Comparison of ENCODE assay signal across 2 cellular contexts in the genomic region with DNA sequence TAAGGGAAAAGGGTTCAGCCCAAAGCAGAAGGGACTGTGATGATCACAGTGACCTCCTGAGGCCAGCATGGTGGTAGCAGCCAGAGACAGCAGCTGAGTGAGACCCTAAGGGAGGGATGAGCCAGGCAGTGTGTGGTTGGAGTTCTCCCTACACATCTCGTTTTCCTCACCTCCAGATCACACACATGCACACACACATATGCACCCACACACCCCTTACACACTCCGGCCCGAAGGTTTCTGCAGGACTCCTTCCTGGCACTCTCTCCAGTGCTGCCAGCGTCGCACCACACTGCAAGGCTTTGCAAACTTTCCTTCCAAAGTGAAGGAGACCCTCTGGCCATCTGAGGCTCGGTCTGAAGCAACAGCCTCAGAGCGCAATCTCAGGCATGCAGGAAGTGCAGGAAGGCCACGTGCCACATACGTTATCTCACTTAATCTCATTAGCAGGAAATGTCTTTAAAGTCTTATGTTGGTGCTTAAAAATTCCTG.
TF ChIP-seq lines count a peak whose summit lies in the region.

No MANE protein-coding gene starts in this region.

TF ChIP-seq in HCT116, 20 proteins besides CTCF, POLR2A, EP300 and RAD21:
- no peak for TF ChIP-seq EZH2 (IDR thresholded peaks at IDR 0.05)
- TF ChIP-seq TCF7L2 (IDR thresholded peaks at IDR 0.05; ENCODE audit: borderline replicate concordance, extremely low read depth, insufficient read depth, insufficient read length), result no peak
- TF ChIP-seq EZH2phosphoT487 (IDR thresholded peaks at IDR 0.05; ENCODE audit: borderline replicate concordance), result no peak
- TF ChIP-seq, protein P1, sequence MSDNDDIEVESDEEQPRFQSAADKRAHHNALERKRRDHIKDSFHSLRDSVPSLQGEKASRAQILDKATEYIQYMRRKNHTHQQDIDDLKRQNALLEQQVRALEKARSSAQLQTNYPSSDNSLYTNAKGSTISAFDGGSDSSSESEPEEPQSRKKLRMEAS (IDR thresholded peaks at IDR 0.05), result no peak
- TF ChIP-seq FOSL1 (IDR thresholded peaks at IDR 0.05; ENCODE audit: low read depth), result no peak
- TF ChIP-seq, protein P2, sequence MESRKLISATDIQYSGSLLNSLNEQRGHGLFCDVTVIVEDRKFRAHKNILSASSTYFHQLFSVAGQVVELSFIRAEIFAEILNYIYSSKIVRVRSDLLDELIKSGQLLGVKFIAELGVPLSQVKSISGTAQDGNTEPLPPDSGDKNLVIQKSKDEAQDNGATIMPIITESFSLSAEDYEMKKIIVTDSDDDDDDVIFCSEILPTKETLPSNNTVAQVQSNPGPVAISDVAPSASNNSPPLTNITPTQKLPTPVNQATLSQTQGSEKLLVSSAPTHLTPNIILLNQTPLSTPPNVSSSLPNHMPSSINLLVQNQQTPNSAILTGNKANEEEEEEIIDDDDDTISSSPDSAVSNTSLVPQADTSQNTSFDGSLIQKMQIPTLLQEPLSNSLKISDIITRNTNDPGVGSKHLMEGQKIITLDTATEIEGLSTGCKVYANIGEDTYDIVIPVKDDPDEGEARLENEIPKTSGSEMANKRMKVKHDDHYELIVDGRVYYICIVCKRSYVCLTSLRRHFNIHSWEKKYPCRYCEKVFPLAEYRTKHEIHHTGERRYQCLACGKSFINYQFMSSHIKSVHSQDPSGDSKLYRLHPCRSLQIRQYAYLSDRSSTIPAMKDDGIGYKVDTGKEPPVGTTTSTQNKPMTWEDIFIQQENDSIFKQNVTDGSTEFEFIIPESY (IDR thresholded peaks at IDR 0.05; ENCODE audit: extremely low read depth, insufficient replicate concordance, low read length), result no peak
- TF ChIP-seq, protein P3, sequence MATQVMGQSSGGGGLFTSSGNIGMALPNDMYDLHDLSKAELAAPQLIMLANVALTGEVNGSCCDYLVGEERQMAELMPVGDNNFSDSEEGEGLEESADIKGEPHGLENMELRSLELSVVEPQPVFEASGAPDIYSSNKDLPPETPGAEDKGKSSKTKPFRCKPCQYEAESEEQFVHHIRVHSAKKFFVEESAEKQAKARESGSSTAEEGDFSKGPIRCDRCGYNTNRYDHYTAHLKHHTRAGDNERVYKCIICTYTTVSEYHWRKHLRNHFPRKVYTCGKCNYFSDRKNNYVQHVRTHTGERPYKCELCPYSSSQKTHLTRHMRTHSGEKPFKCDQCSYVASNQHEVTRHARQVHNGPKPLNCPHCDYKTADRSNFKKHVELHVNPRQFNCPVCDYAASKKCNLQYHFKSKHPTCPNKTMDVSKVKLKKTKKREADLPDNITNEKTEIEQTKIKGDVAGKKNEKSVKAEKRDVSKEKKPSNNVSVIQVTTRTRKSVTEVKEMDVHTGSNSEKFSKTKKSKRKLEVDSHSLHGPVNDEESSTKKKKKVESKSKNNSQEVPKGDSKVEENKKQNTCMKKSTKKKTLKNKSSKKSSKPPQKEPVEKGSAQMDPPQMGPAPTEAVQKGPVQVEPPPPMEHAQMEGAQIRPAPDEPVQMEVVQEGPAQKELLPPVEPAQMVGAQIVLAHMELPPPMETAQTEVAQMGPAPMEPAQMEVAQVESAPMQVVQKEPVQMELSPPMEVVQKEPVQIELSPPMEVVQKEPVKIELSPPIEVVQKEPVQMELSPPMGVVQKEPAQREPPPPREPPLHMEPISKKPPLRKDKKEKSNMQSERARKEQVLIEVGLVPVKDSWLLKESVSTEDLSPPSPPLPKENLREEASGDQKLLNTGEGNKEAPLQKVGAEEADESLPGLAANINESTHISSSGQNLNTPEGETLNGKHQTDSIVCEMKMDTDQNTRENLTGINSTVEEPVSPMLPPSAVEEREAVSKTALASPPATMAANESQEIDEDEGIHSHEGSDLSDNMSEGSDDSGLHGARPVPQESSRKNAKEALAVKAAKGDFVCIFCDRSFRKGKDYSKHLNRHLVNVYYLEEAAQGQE (IDR thresholded peaks at IDR 0.05; ENCODE audit: low read depth), result no peak
- TF ChIP-seq, protein P4, sequence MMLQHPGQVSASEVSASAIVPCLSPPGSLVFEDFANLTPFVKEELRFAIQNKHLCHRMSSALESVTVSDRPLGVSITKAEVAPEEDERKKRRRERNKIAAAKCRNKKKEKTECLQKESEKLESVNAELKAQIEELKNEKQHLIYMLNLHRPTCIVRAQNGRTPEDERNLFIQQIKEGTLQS (IDR thresholded peaks at IDR 0.05), result no peak
- no peak for TF ChIP-seq SIN3A (IDR thresholded peaks at IDR 0.05; ENCODE audit: low read depth)
- no peak for TF ChIP-seq CEBPB (IDR thresholded peaks at IDR 0.05; ENCODE audit: low read depth)
- no peak for TF ChIP-seq POLR2AphosphoS5 (IDR thresholded peaks at IDR 0.05; ENCODE audit: low read depth, low read length)
- TF ChIP-seq ZFX (IDR thresholded peaks at IDR 0.05), result no peak
- no peak for TF ChIP-seq CBX3 (IDR thresholded peaks at IDR 0.05; ENCODE audit: low read depth)
- no peak for TF ChIP-seq JUND (IDR thresholded peaks at IDR 0.05)
- no peak for TF ChIP-seq SP1 (IDR thresholded peaks at IDR 0.05; ENCODE audit: low read depth)
- no peak for TF ChIP-seq ZNF274 (IDR thresholded peaks at IDR 0.05; ENCODE audit: low read depth, low read length)
- no peak for TF ChIP-seq YY1 (IDR thresholded peaks at IDR 0.05; ENCODE audit: extremely low read depth, insufficient replicate concordance, low read depth, low read length)
- no peak for TF ChIP-seq SRF (IDR thresholded peaks at IDR 0.05; ENCODE audit: low read depth)
- TF ChIP-seq EGR1 (IDR thresholded peaks at IDR 0.05; ENCODE audit: low read depth), result no peak

TF ChIP-seq in HepG2, 621 proteins besides CTCF, POLR2A, EP300 and RAD21:
- TF ChIP-seq, protein P5, sequence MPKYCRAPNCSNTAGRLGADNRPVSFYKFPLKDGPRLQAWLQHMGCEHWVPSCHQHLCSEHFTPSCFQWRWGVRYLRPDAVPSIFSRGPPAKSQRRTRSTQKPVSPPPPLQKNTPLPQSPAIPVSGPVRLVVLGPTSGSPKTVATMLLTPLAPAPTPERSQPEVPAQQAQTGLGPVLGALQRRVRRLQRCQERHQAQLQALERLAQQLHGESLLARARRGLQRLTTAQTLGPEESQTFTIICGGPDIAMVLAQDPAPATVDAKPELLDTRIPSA (CRISPR knock-in tag; IDR thresholded peaks at IDR 0.05; ENCODE audit: borderline replicate concordance), result no peak
- TF ChIP-seq ZFP1 (CRISPR knock-in tag; IDR thresholded peaks at IDR 0.05) (no peak), ZMYM4 (CRISPR knock-in tag; IDR thresholded peaks at IDR 0.05) (no peak)
